18 cellular contexts compared by ENCODE assay signal in genomic region chr2:24287171-24287570, GRCh38.
DNase-seq lines count a peak whose midpoint lies in the region; ATAC-seq, FAIRE-seq and TF ChIP-seq lines count a peak whose summit lies in the region.
"Had no signal": no experiment of that assay in that cellular context is flagged by ENCODE, and none has a peak within 500 bp of the region (broad histone marks: within the 10 kb centered on the region; RNA-seq: fewer than 3 reads in every experiment).

No MANE protein-coding gene starts in this region.

- peaks cover 4% of the 10 kb centered on the region for H3K4me1 Mint-ChIP-seq in activated naive CD8-positive, alpha-beta T cell (ENCODE audit: low read depth)
- H3K4me1 Mint-ChIP-seq in activated naive CD8-positive, alpha-beta T cell treated with anti-CD3 and anti-CD28 coated beads for 36 hours, result peaks cover 10% of the 10 kb centered on the region
- H3K4me1 Mint-ChIP-seq in stimulated activated naive CD8-positive, alpha-beta T cell treated with anti-CD3 and anti-CD28 coated beads, Interleukin-15, amount 100 ng/mL, for 72 hours, result peaks cover 13% of the 10 kb centered on the region

- H3K9me3 Mint-ChIP-seq in activated naive CD8-positive, alpha-beta T cell (ENCODE audit: low read depth), result no peaks in the 10 kb centered on the region
- H3K9me3 Mint-ChIP-seq in activated naive CD8-positive, alpha-beta T cell treated with anti-CD3 and anti-CD28 coated beads for 36 hours, result no peaks in the 10 kb centered on the region
- H3K9me3 Mint-ChIP-seq in stimulated activated naive CD8-positive, alpha-beta T cell treated with anti-CD3 and anti-CD28 coated beads, Interleukin-15, amount 100 ng/mL, for 72 hours, result no peaks in the 10 kb centered on the region
- H3K9me3 Mint-ChIP-seq: CD4-positive, alpha-beta memory T cell had no signal

- H3K9ac ChIP-seq in Karpas-422 (ENCODE audit: low read length) (no peak overlapping the region), GM12878 (ENCODE audit: control insufficient read depth, insufficient read depth, low read length) (no peak overlapping the region)

- TF ChIP-seq RAD21 in GM12878 (IDR thresholded peaks at IDR 0.05; ENCODE audit: insufficient read depth, low read depth, low read length), result no peak

- no peak for TF ChIP-seq POLR2A in GM12878 (IDR thresholded peaks at IDR 0.05; ENCODE audit: low read depth, low read length)

- H3K27ac Mint-ChIP-seq in activated naive CD8-positive, alpha-beta T cell, result peak overlapping the region; percentile 23
- H3K27ac Mint-ChIP-seq in activated naive CD8-positive, alpha-beta T cell treated with anti-CD3 and anti-CD28 coated beads for 36 hours, result no peak overlapping the region
- H3K27ac Mint-ChIP-seq in stimulated activated naive CD8-positive, alpha-beta T cell treated with anti-CD3 and anti-CD28 coated beads, Interleukin-15, amount 100 ng/mL, for 72 hours, result peak overlapping the region in 1 of 2 donors; percentile 34

- H3K4me3 ChIP-seq in Karpas-422 (ENCODE audit: low read length) (no peak overlapping the region), GM12878 (no peak overlapping the region)

- H2AFZ ChIP-seq in Karpas-422 (ENCODE audit: low read length) (no peak overlapping the region), GM12878 (ENCODE audit: control insufficient read depth, low read depth, low read length) (no peak overlapping the region)

- no peak for TF ChIP-seq EP300 in GM12878 (IDR thresholded peaks at IDR 0.05; ENCODE audit: borderline replicate concordance in 1 of 2, control insufficient read depth in 1 of 2, low read depth in 2 of 2, low read length in 2 of 2)

- H3K4me2 ChIP-seq in Karpas-422 (ENCODE audit: low read depth, low read length, poor library complexity, severe bottlenecking) (peak overlapping the region; percentile 49), GM12878 (ENCODE audit: control insufficient read depth, insufficient read depth) (no peak overlapping the region)

- CTCF ChIA-PET in GM12878 (lab: Yijun Ruan, JAX), result no interaction called here

- ATAC-seq in GM12878, result peak; percentile 78
- peak; percentile 96 for ATAC-seq in stimulated activated naive CD8-positive, alpha-beta T cell treated with anti-CD3 and anti-CD28 coated beads, Interleukin-15, amount 100 ng/mL, for 72 hours
- no peak for ATAC-seq in HG02798 (IDR thresholded peaks at IDR 0.05; ENCODE audit: poor library complexity, unreplicated experiment)
- ATAC-seq: SK-N-SH treated with all-trans-retinoic acid at 6 μM for 48 hours had no signal

- H3K4me1 ChIP-seq in Karpas-422 (ENCODE audit: low read length) (peaks cover 39% of the 10 kb centered on the region), GM12878 (ENCODE audit: control insufficient read depth, insufficient read depth, low read length) (no peaks in the 10 kb centered on the region)
- H3K4me1 ChIP-seq: BE2C had no signal

- FAIRE-seq in GM12878 (lab: Jason Lieb, UNC), result no peak
- FAIRE-seq: D721Med had no signal

- H3K9me3 ChIP-seq in Karpas-422 (ENCODE audit: low read length) (no peaks in the 10 kb centered on the region), GM12878 (replicated peaks; ENCODE audit: control insufficient read depth, insufficient read depth, low read length) (no peaks in the 10 kb centered on the region)
- H3K9me3 ChIP-seq: BE2C had no signal

- H3K9me2 ChIP-seq in Karpas-422 (replicated peaks; ENCODE audit: insufficient read depth, low read length), result no peaks in the 10 kb centered on the region

- POLR2A ChIA-PET in GM12878 (lab: Charles Lee), result no interaction called here

- WGBS in GM12878 (ENCODE audit: insufficient coverage, insufficient replicate concordance, low lambda C conversion rate, missing lambda C conversion rate), result 95% methylated on average over 1 of the region's 1 CpG

- H4K20me1 ChIP-seq in Karpas-422 (ENCODE audit: insufficient read depth, low read depth, low read length) (no peaks in the 10 kb centered on the region), GM12878 (ENCODE audit: control insufficient read depth, insufficient read depth) (no peaks in the 10 kb centered on the region)

- RAD21 ChIA-PET in GM12878 (lab: Charles Lee; ENCODE audit: unreplicated experiment), result no interaction called here

- H3K27me3 Mint-ChIP-seq in activated naive CD8-positive, alpha-beta T cell, result no peaks in the 10 kb centered on the region
- no peaks in the 10 kb centered on the region for H3K27me3 Mint-ChIP-seq in activated naive CD8-positive, alpha-beta T cell treated with anti-CD3 and anti-CD28 coated beads for 36 hours
- H3K27me3 Mint-ChIP-seq in stimulated activated naive CD8-positive, alpha-beta T cell treated with anti-CD3 and anti-CD28 coated beads, Interleukin-15, amount 100 ng/mL, for 72 hours, result no peaks in the 10 kb centered on the region
- H3K27me3 Mint-ChIP-seq: CD4-positive, alpha-beta memory T cell had no signal

- H3K79me2 ChIP-seq in Karpas-422 (ENCODE audit: low read length) (peaks cover 18% of the 10 kb centered on the region), GM12878 (ENCODE audit: control insufficient read depth, insufficient read depth, low read length) (no peaks in the 10 kb centered on the region)

- peak overlapping the region; percentile 89 for H3K27ac ChIP-seq in Karpas-422 (ENCODE audit: low read length)
- H3K27ac ChIP-seq in GM12878 (ENCODE audit: control insufficient read depth, insufficient read depth), result no peak overlapping the region

- TF ChIP-seq CTCF in GM12878 (IDR thresholded peaks at IDR 0.05 in 2 of 3, conservative IDR thresholded peaks at IDR 0.05 in 1 of 3; ENCODE audit: control insufficient read depth in 2 of 3, extremely low read depth in 1 of 3, insufficient read depth in 1 of 3, low read depth in 3 of 3, low read length in 3 of 3), result no peak

- DNase-seq in activated naive CD8-positive, alpha-beta T cell treated with anti-CD3 and anti-CD28 coated beads for 36 hours, result no peak
- no peak for DNase-seq in Karpas-422
- DNase-seq in GM12878 (ENCODE audit: low read depth, low spot score), result no peak
- DNase-seq in stimulated activated naive CD8-positive, alpha-beta T cell treated with anti-CD3 and anti-CD28 coated beads, Interleukin-15, amount 100 ng/mL, for 72 hours, result no peak
- DNase-seq in dedifferentiated amniotic fluid mesenchymal stem cell (ENCODE audit: extremely low spot score), result no peak
- no peak for DNase-seq in SIG-M5 treated with dmso at 0.1 percent for 504 hours (lab: John Stamatoyannopoulos, UW; ENCODE audit: unreplicated experiment)
- DNase-seq: BE2C; CD4-positive, alpha-beta memory T cell; DMS79; GOT3; Kasumi-1; NCI-H1694 treated with DMSO at 0.1 percent for 48 hours; NCI-H345; SHP77 had no signal

- SMC1A ChIA-PET in GM12878 (lab: Charles Lee; ENCODE audit: uncharacterized antibody, unreplicated experiment), result interaction anchor here (1.5 to 3.5 kb wide), 2 partner anchors 9 to 11 kb away, joined by 4 to 12 read pairs; no protein-coding TSS in a partner anchor

- H3K27me3 ChIP-seq in Karpas-422 (ENCODE audit: low read length), result no peaks in the 10 kb centered on the region
- H3K27me3 ChIP-seq in GM12878 (replicated peaks in 1 of 2; ENCODE audit: control insufficient read depth in 2 of 2, insufficient read depth in 2 of 2, low read length in 1 of 2), result no peaks in the 10 kb centered on the region
- H3K27me3 ChIP-seq: BE2C had no signal

- H3K36me3 ChIP-seq in Karpas-422 (ENCODE audit: insufficient read depth, low read length) (peaks cover 61% of the 10 kb centered on the region), GM12878 (ENCODE audit: control insufficient read depth in 2 of 2, insufficient read depth in 2 of 2, low read length in 1 of 2) (peaks cover 3 to 10% of the 10 kb centered on the region in 2 experiments; a peak in 3 of 4 replicates)
- H3K36me3 ChIP-seq: BE2C had no signal

- H3K36me3 Mint-ChIP-seq in activated naive CD8-positive, alpha-beta T cell, result peaks cover 4% of the 10 kb centered on the region
- H3K36me3 Mint-ChIP-seq in activated naive CD8-positive, alpha-beta T cell treated with anti-CD3 and anti-CD28 coated beads for 36 hours, result peaks cover 10% of the 10 kb centered on the region

- H3K4me3 Mint-ChIP-seq in activated naive CD8-positive, alpha-beta T cell, result no peak overlapping the region
- H3K4me3 Mint-ChIP-seq in activated naive CD8-positive, alpha-beta T cell treated with anti-CD3 and anti-CD28 coated beads for 36 hours, result no peak overlapping the region
- H3K4me3 Mint-ChIP-seq in stimulated activated naive CD8-positive, alpha-beta T cell treated with anti-CD3 and anti-CD28 coated beads, Interleukin-15, amount 100 ng/mL, for 72 hours, result no peak overlapping the region
- H3K4me3 Mint-ChIP-seq: CD4-positive, alpha-beta memory T cell had no signal

- in situ Hi-C loops in GM12878 (cut with MboI), result no loop called here

- BruUV-seq in GM12878 (replicated peaks; lab: Mats Ljungman, UMichigan), result no TSS peak

- intact Hi-C loops in GM12878 (cut with micrococcal nuclease; ENCODE audit: unreplicated experiment), result no loop called here

TF ChIP-seq in GM12878, 131 proteins besides CTCF, POLR2A, EP300 and RAD21:
- no peak for TF ChIP-seq SREBF1 (IDR thresholded peaks at IDR 0.05; ENCODE audit: low read length)
